1 cellular context compared by ENCODE assay signal in genomic region chr10:44988957-44989620, GRCh38.
TF ChIP-seq lines count a peak whose summit lies in the region.

No MANE protein-coding gene starts in this region.

TF ChIP-seq in IMR-90, 13 proteins besides CTCF, POLR2A, EP300 and RAD21:
- TF ChIP-seq CHD1 (IDR thresholded peaks at IDR 0.05; ENCODE audit: low read depth, low read length): no peak
- TF ChIP-seq RCOR1 (IDR thresholded peaks at IDR 0.05; ENCODE audit: insufficient replicate concordance, low read length): no peak
- no peak for TF ChIP-seq CEBPB (IDR thresholded peaks at IDR 0.05; ENCODE audit: low read depth, low read length)
- TF ChIP-seq USF2 (IDR thresholded peaks at IDR 0.05; ENCODE audit: low read depth, low read length): no peak
- TF ChIP-seq FOS (IDR thresholded peaks at IDR 0.05; ENCODE audit: low read depth, low read length): no peak
- no peak for TF ChIP-seq SMC3 (IDR thresholded peaks at IDR 0.05; ENCODE audit: low read depth, low read length)
- no peak for TF ChIP-seq MAFK (IDR thresholded peaks at IDR 0.05; ENCODE audit: low read depth, low read length)
- no peak for TF ChIP-seq NFE2L2 (IDR thresholded peaks at IDR 0.05; ENCODE audit: low read depth, low read length)
- TF ChIP-seq RFX5 (IDR thresholded peaks at IDR 0.05; ENCODE audit: low read depth, low read length): no peak
- no peak for TF ChIP-seq MAZ (IDR thresholded peaks at IDR 0.05; ENCODE audit: borderline replicate concordance, low read depth, low read length)
- no peak for TF ChIP-seq BHLHE40 (IDR thresholded peaks at IDR 0.05; ENCODE audit: low read depth, low read length)
- TF ChIP-seq MXI1 (IDR thresholded peaks at IDR 0.05; ENCODE audit: borderline replicate concordance, low read depth, low read length): no peak
